Comparison of ENCODE assay signal across 8 cellular contexts in genomic region chr1:177945943-177946650, GRCh38. TPM values are rescaled to one million over a fixed set of nuclear protein-coding genes. Genes with fewer than 3 reads are reported as not detected.
DNase-seq lines count a peak whose midpoint lies in the region; ATAC-seq and TF ChIP-seq lines count a peak whose summit lies in the region.

No MANE protein-coding gene starts in this region.

- no peaks in the 10 kb centered on the region for H3K27me3 Mint-ChIP-seq in activated T-helper 1 cell treated with anti-CD3 and anti-CD28 coated beads, Interleukin-12 subunit alpha, Interleukin-12 subunit beta, Interleukin-2, Interleukin-4 antibody, amounts not matched to agents 30 ng/mL and 10 ng/mL and 1 ng/mL, durations not matched to agents 14 hours and 24 hours and 36 hours (ENCODE audit: insufficient read depth)

- H3K27ac ChIP-seq in DOHH2 (ENCODE audit: low read depth, low read length): no peak overlapping the region
- no peak overlapping the region for H3K27ac ChIP-seq in iPS DF 6.9 (ENCODE audit: low read length)

- H3K4me1 Mint-ChIP-seq in activated T-helper 1 cell treated with anti-CD3 and anti-CD28 coated beads, Interleukin-12 subunit alpha, Interleukin-12 subunit beta, Interleukin-2, Interleukin-4 antibody, amounts not matched to agents 30 ng/mL and 10 ng/mL and 1 ng/mL, durations not matched to agents 14 hours and 24 hours and 36 hours (ENCODE audit: low read depth): no peaks in the 10 kb centered on the region

- no peaks in the 10 kb centered on the region for H3K27me3 ChIP-seq in DOHH2 (ENCODE audit: control insufficient read depth, low read length)
- no peaks in the 10 kb centered on the region for H3K27me3 ChIP-seq in iPS DF 6.9 (ENCODE audit: control insufficient read depth, insufficient read depth, low read length)

- H4K20me1 ChIP-seq in DOHH2 (ENCODE audit: control insufficient read depth, insufficient read depth, low read depth, low read length): no peaks in the 10 kb centered on the region

- WGBS in iPS DF 6.9 (ENCODE audit: insufficient coverage, insufficient read length): no CpG with 5 or more reads among the region's 12 CpGs

- H3K4me3 Mint-ChIP-seq in activated T-helper 1 cell treated with anti-CD3 and anti-CD28 coated beads, Interleukin-12 subunit alpha, Interleukin-12 subunit beta, Interleukin-2, Interleukin-4 antibody, amounts not matched to agents 30 ng/mL and 10 ng/mL and 1 ng/mL, durations not matched to agents 14 hours and 24 hours and 36 hours: no peak overlapping the region

- DNase-seq in HPDE6-E6E7 (ENCODE audit: extremely low spot score): peak; percentile 60
- peak; percentile 21 for DNase-seq in NOMO-1 treated with dmso at 0.1 percent for 144 hours (lab: John Stamatoyannopoulos, UW; ENCODE audit: unreplicated experiment)
- peak; percentile 83 for DNase-seq in astrocyte of the hippocampus (ENCODE audit: low read depth, low spot score)
- peak; percentile 54 for DNase-seq in iPS DF 6.9 (ENCODE audit: low read depth, low spot score)
- DNase-seq in stimulated activated CD8-positive, alpha-beta memory T cell treated with anti-CD3 and anti-CD28 coated beads, Interleukin-4, amount 100 ng/mL, for 48 hours: peak; percentile 61
- DNase-seq in activated T-helper 1 cell treated with anti-CD3 and anti-CD28 coated beads, Interleukin-12 subunit alpha, Interleukin-12 subunit beta, Interleukin-2, Interleukin-4 antibody, amounts not matched to agents 30 ng/mL and 10 ng/mL and 1 ng/mL, durations not matched to agents 14 hours and 24 hours and 36 hours (ENCODE audit: low spot score): no peak

- H3F3A ChIP-seq in DOHH2 (ENCODE audit: control insufficient read depth, insufficient read depth): no peaks in the 10 kb centered on the region

- no peaks in the 10 kb centered on the region for H3K9me3 Mint-ChIP-seq in activated T-helper 1 cell treated with anti-CD3 and anti-CD28 coated beads, Interleukin-12 subunit alpha, Interleukin-12 subunit beta, Interleukin-2, Interleukin-4 antibody, amounts not matched to agents 30 ng/mL and 10 ng/mL and 1 ng/mL, durations not matched to agents 14 hours and 24 hours and 36 hours

- H3K9me3 ChIP-seq in DOHH2 (ENCODE audit: control insufficient read depth, insufficient read depth, low read length): no peaks in the 10 kb centered on the region
- H3K9me3 ChIP-seq in iPS DF 6.9 (ENCODE audit: control insufficient read depth, insufficient read depth, low read length): no peaks in the 10 kb centered on the region

- H3K36me3 Mint-ChIP-seq in activated T-helper 1 cell treated with anti-CD3 and anti-CD28 coated beads, Interleukin-12 subunit alpha, Interleukin-12 subunit beta, Interleukin-2, Interleukin-4 antibody, amounts not matched to agents 30 ng/mL and 10 ng/mL and 1 ng/mL, durations not matched to agents 14 hours and 24 hours and 36 hours (ENCODE audit: low read depth): no peaks in the 10 kb centered on the region

- no peaks in the 10 kb centered on the region for H3K9me2 ChIP-seq in DOHH2 (replicated peaks; ENCODE audit: control insufficient read depth, low read length)

- no peaks in the 10 kb centered on the region for H3K79me2 ChIP-seq in DOHH2 (ENCODE audit: control insufficient read depth, low read length)

- intact Hi-C loops in activated T-helper 1 cell treated with anti-CD3 and anti-CD28 coated beads, Interleukin-12 subunit alpha, Interleukin-12 subunit beta, Interleukin-2, Interleukin-4 antibody, amounts not matched to agents 30 ng/mL and 10 ng/mL and 1 ng/mL, durations not matched to agents 14 hours and 24 hours and 36 hours (cut with micrococcal nuclease): loop anchor here (2.0 to 10.0 kb wide), 3 partner anchors 691 to 1571 kb away; no protein-coding TSS in a partner anchor

- peak; percentile 64 for ATAC-seq in GM19372 (IDR thresholded peaks at IDR 0.05; ENCODE audit: low read depth, unreplicated experiment)

- H3K4me2 ChIP-seq in DOHH2 (ENCODE audit: low read length): no peak overlapping the region

- TF ChIP-seq CTCF in DOHH2 (IDR thresholded peaks at IDR 0.05; ENCODE audit: low read depth, low read length, poor library complexity, severe bottlenecking): peak; percentile 86

- H3K4me3 ChIP-seq in DOHH2 (ENCODE audit: low read length) (no peak overlapping the region), iPS DF 6.9 (ENCODE audit: low read length) (no peak overlapping the region)

- H3K36me3 ChIP-seq in DOHH2 (ENCODE audit: control insufficient read depth, low read length) (no peaks in the 10 kb centered on the region), iPS DF 6.9 (ENCODE audit: control insufficient read depth, insufficient read depth, low read length) (no peaks in the 10 kb centered on the region)

- no peak overlapping the region for H3K27ac Mint-ChIP-seq in activated T-helper 1 cell treated with anti-CD3 and anti-CD28 coated beads, Interleukin-12 subunit alpha, Interleukin-12 subunit beta, Interleukin-2, Interleukin-4 antibody, amounts not matched to agents 30 ng/mL and 10 ng/mL and 1 ng/mL, durations not matched to agents 14 hours and 24 hours and 36 hours

- H3K4me1 ChIP-seq in DOHH2 (ENCODE audit: control insufficient read depth, low read length) (no peaks in the 10 kb centered on the region), iPS DF 6.9 (ENCODE audit: control insufficient read depth, insufficient read depth, low read length) (no peaks in the 10 kb centered on the region)

RNA-seq across cellular contexts. Expression of gene SEC16B, which starts 23.8 kb away (rescaled TPM):
- total RNA-seq in activated T-helper 1 cell treated with anti-CD3 and anti-CD28 coated beads, Interleukin-12 subunit alpha, Interleukin-12 subunit beta, Interleukin-2, Interleukin-4 antibody, amounts not matched to agents 30 ng/mL and 10 ng/mL and 1 ng/mL, durations not matched to agents 14 hours and 24 hours and 36 hours: not detected in 2 replicates
